1 cellular context compared by ENCODE assay signal in the genomic region with DNA sequence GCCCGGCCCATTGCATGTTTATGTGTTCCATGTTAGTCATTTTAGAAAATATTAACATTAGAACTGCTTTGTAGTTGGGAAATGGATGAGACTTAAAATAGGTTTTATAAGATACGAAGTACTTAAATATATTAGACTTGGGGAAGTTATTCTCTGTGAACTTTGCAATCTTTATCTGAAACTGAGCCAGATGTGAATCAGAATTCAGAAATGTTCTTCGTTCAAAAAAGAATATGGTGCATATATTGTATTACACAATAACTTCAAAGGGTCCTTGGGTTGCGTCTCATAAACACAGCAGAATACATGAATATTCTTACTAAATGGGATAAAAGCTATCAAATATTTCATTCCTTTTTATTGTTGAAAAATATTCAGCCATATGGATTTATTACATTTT.
TF ChIP-seq lines count a peak whose summit lies in the region.

No MANE protein-coding gene starts in this region.

TF ChIP-seq in IMR-90, 13 proteins besides CTCF, POLR2A, EP300 and RAD21:
- TF ChIP-seq NFE2L2 (IDR thresholded peaks at IDR 0.05; ENCODE audit: low read depth, low read length) (no peak), CEBPB (IDR thresholded peaks at IDR 0.05; ENCODE audit: low read depth, low read length) (peak; percentile 88)
